8 cellular contexts compared by ENCODE assay signal in the genomic region with DNA sequence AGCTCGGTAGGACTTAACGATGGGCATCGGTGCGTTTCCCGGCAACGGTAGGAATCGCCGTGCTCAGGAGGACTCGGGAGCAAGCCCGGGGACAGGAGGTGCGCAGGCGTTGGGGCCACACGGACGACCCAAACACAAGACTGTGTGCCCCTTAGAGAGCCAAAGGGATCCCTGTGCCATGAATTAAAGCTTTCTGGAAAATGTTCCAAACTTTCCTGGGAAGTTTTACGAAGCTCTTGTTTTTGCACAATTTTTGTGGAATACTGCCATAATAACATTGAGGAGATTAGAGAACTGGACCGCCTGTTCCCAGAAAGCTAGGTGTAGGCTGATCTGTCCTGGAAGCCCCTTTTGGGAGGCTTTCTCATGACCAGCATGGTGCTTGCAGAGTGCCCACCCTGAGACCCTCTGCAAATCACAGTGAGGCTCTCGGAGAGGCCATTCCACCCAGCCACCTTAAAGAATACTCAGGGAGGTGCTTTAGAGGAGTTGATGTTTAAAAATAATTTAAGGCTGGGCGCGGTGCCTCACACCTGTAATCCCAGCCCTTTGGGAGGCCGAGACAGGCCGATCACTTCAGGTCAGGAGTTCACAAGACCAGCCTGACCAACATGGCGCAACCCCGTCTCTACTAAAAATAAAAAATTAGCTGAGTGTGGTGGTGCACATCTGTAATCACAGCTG. TPM values are rescaled to one million over a fixed set of nuclear protein-coding genes. Genes with fewer than 3 reads are reported as not detected.
DNase-seq lines count a peak whose midpoint lies in the region; ATAC-seq and TF ChIP-seq lines count a peak whose summit lies in the region.

No MANE protein-coding gene starts in this region.

- H3K36me3 Mint-ChIP-seq in activated CD4-positive, alpha-beta T cell treated with anti-CD3 and anti-CD28 coated beads, Interleukin-2, amount 10 ng/mL, durations not matched to agents 7 days and 5 days (ENCODE audit: low read depth), result peaks cover 37% of the 10 kb centered on the region

- H3K79me2 ChIP-seq in SU-DHL-6 (ENCODE audit: insufficient read depth, low read length) (no peaks in the 10 kb centered on the region), parathyroid adenoma (no peaks in the 10 kb centered on the region)

- H3K36me3 ChIP-seq in SU-DHL-6 (ENCODE audit: low read length) (no peaks in the 10 kb centered on the region), parathyroid adenoma (ENCODE audit: control insufficient read depth, insufficient read depth, low read length) (no peaks in the 10 kb centered on the region)

- H3K27ac ChIP-seq in SU-DHL-6 (ENCODE audit: low read depth, low read length), result peak overlapping the region; percentile 87
- H3K27ac ChIP-seq in parathyroid adenoma, result peak overlapping the region; percentile 99

- TF ChIP-seq CTCF in SU-DHL-6 (IDR thresholded peaks at IDR 0.05; ENCODE audit: insufficient read depth, low read length, poor library complexity, severe bottlenecking) (no peak), fibroblast of mammary gland (conservative IDR thresholded peaks at IDR 0.05; ENCODE audit: control insufficient read depth, insufficient read depth, low read depth, low read length) (no peak), parathyroid adenoma (IDR thresholded peaks at IDR 0.05) (no peak), GM13977 (IDR thresholded peaks at IDR 0.05; ENCODE audit: extremely low read depth, insufficient read depth, missing control alignments) (no peak)

- H3K9me2 ChIP-seq in SU-DHL-6 (replicated peaks; ENCODE audit: insufficient read depth, low read length), result no peaks in the 10 kb centered on the region

- no peaks in the 10 kb centered on the region for H3K27me3 Mint-ChIP-seq in activated CD4-positive, alpha-beta T cell treated with anti-CD3 and anti-CD28 coated beads, Interleukin-2, amount 10 ng/mL, durations not matched to agents 7 days and 5 days

- H3K9me3 Mint-ChIP-seq in activated CD4-positive, alpha-beta T cell treated with anti-CD3 and anti-CD28 coated beads, Interleukin-2, amount 10 ng/mL, durations not matched to agents 7 days and 5 days, result peaks cover 5% of the 10 kb centered on the region

- peak overlapping the region; percentile 99 for H3K27ac Mint-ChIP-seq in activated CD4-positive, alpha-beta T cell treated with anti-CD3 and anti-CD28 coated beads, Interleukin-2, amount 10 ng/mL, durations not matched to agents 7 days and 5 days

- H3K9me3 ChIP-seq in SU-DHL-6 (ENCODE audit: insufficient read depth, low read length) (no peaks in the 10 kb centered on the region), parathyroid adenoma (ENCODE audit: control insufficient read depth, low read length) (no peaks in the 10 kb centered on the region)

- CTCF ChIA-PET in activated CD4-positive, alpha-beta T cell treated with anti-CD3 and anti-CD28 coated beads, Interleukin-2, amount 10 ng/mL, durations not matched to agents 7 days and 5 days (lab: Charles Lee), result interaction anchor here (1.0 to 2.4 kb wide), 8 partner anchors 11 to 164 kb away, joined by 3 to 8 read pairs (median 4); no protein-coding TSS in a partner anchor

- H4K20me1 ChIP-seq in SU-DHL-6 (ENCODE audit: low read depth, low read length), result no peaks in the 10 kb centered on the region

- peaks cover 23% of the 10 kb centered on the region for H3F3A ChIP-seq in SU-DHL-6 (ENCODE audit: insufficient read depth)

- H3K9ac ChIP-seq in SU-DHL-6 (ENCODE audit: low read length) (peak overlapping the region; percentile 80), parathyroid adenoma (peak overlapping the region; percentile 70)

- H3K4me3 Mint-ChIP-seq in activated CD4-positive, alpha-beta T cell treated with anti-CD3 and anti-CD28 coated beads, Interleukin-2, amount 10 ng/mL, durations not matched to agents 7 days and 5 days, result peak overlapping the region; percentile 97

- in situ Hi-C loops in GM13977 (cut with MboI; ENCODE audit: low pct_unique_long_range_greater_than_20kb, low sequenced_read_pairs, unreplicated experiment), result no loop called here

- H3K27me3 ChIP-seq in SU-DHL-6 (ENCODE audit: low read length) (no peaks in the 10 kb centered on the region), parathyroid adenoma (ENCODE audit: control insufficient read depth, insufficient read depth, low read length) (no peaks in the 10 kb centered on the region)

- DNase-seq in activated CD4-positive, alpha-beta T cell treated with anti-CD3 and anti-CD28 coated beads, Interleukin-2, amount 10 ng/mL, durations not matched to agents 7 days and 5 days, result no peak
- no peak for DNase-seq in activated CD4-positive, alpha-beta T cell treated with anti-CD3 and anti-CD28 coated beads for 4 hours
- DNase-seq in fibroblast of mammary gland (ENCODE audit: low read depth) (no peak), GM13977 (ENCODE audit: low spot score) (no peak)

- POLR2A ChIA-PET in activated CD4-positive, alpha-beta T cell treated with anti-CD3 and anti-CD28 coated beads, Interleukin-2, amount 10 ng/mL, durations not matched to agents 7 days and 5 days (lab: Charles Lee), result interaction anchor here (1.4 kb wide), 1 partner anchor 31 kb away, joined by 6 read pairs; no protein-coding TSS in a partner anchor

- H3K4me3 ChIP-seq in SU-DHL-6 (ENCODE audit: insufficient read depth, low read length, poor library complexity, severe bottlenecking), result peak overlapping the region; percentile 65
- H3K4me3 ChIP-seq in fibroblast of mammary gland (ENCODE audit: control insufficient read depth, low read depth, low read length), result peak overlapping the region; percentile 87
- H3K4me3 ChIP-seq in parathyroid adenoma (ENCODE audit: low read depth, low read length), result peak overlapping the region; percentile 74

- H2AFZ ChIP-seq in SU-DHL-6 (ENCODE audit: low read depth, low read length, severe bottlenecking), result peak overlapping the region; percentile 60
- H2AFZ ChIP-seq in parathyroid adenoma, result peak overlapping the region; percentile 90

- H3K4me2 ChIP-seq in SU-DHL-6 (ENCODE audit: low read depth, low read length, poor library complexity, severe bottlenecking), result peak overlapping the region; percentile 86
- peak overlapping the region; percentile 91 for H3K4me2 ChIP-seq in parathyroid adenoma (ENCODE audit: low read length)

- no peaks in the 10 kb centered on the region for H3K4me1 ChIP-seq in parathyroid adenoma

- peaks cover 52% of the 10 kb centered on the region for H3K4me1 Mint-ChIP-seq in activated CD4-positive, alpha-beta T cell treated with anti-CD3 and anti-CD28 coated beads, Interleukin-2, amount 10 ng/mL, durations not matched to agents 7 days and 5 days

- ATAC-seq in activated CD4-positive, CD25-positive, alpha-beta regulatory T cell treated with anti-CD3 and anti-CD28 coated beads, Interleukin-2, amount 50 U/mL, for 24 hours, result no peak
- ATAC-seq in HG03460 (IDR thresholded peaks at IDR 0.05; ENCODE audit: unreplicated experiment), result no peak

RNA-seq across cellular contexts. Expression of a gene that starts 1.0 kb away (rescaled TPM):
- 10 to 100 TPM; 22.5 to 25.0 TPM for total RNA-seq in activated CD4-positive, alpha-beta T cell treated with anti-CD3 and anti-CD28 coated beads, Interleukin-2, amount 10 ng/mL, durations not matched to agents 7 days and 5 days
